Comparison of ENCODE assay signal across 20 cellular contexts in genomic region chr16:78474762-78475161, GRCh38.
DNase-seq lines count a peak whose midpoint lies in the region; ATAC-seq and TF ChIP-seq lines count a peak whose summit lies in the region.
"Had no signal": no experiment of that assay in that cellular context is flagged by ENCODE, and none has a peak within 500 bp of the region (broad histone marks: within the 10 kb centered on the region; RNA-seq: fewer than 3 reads in every experiment).

No MANE protein-coding gene starts in this region.

- no peaks in the 10 kb centered on the region for H3K36me3 ChIP-seq in ovary
- H3K36me3 ChIP-seq: vagina had no signal

- no peaks in the 10 kb centered on the region for H3K4me1 ChIP-seq in ovary (ENCODE audit: insufficient read depth)
- H3K4me1 ChIP-seq: vagina had no signal

- no peak overlapping the region for H3K27ac ChIP-seq in ovary
- H3K27ac ChIP-seq: vagina had no signal

- no peak for TF ChIP-seq POLR2A in ovary (IDR thresholded peaks at IDR 0.05)

- intact Hi-C loops in ovary (cut with DNase I): no loop called here

- no peaks in the 10 kb centered on the region for H3K9me3 ChIP-seq in ovary
- H3K9me3 ChIP-seq: vagina had no signal

- TF ChIP-seq CTCF in ovary (IDR thresholded peaks at IDR 0.05): no peak

- ATAC-seq in GM18520 (IDR thresholded peaks at IDR 0.05; ENCODE audit: unreplicated experiment) (peak; percentile 58), GM21360 (IDR thresholded peaks at IDR 0.05; ENCODE audit: unreplicated experiment) (peak; percentile 80), HG02870 (IDR thresholded peaks at IDR 0.05; ENCODE audit: unreplicated experiment) (peak; percentile 88), HG03469 (IDR thresholded peaks at IDR 0.05; ENCODE audit: unreplicated experiment) (peak; percentile 71)
- ATAC-seq: left ventricle myocardium superior; naive thymus-derived CD8-positive, alpha-beta T cell; stimulated activated effector memory CD8-positive, alpha-beta T cell treated with anti-CD3 and anti-CD28 coated beads, Interleukin-12 subunit alpha, Interleukin-12 subunit beta, amount 100 ng/mL, for 72 hours; T-helper 17 cell had no signal

- TF ChIP-seq EP300 in ovary (IDR thresholded peaks at IDR 0.05): no peak

- H3K27me3 ChIP-seq in ovary: no peaks in the 10 kb centered on the region
- H3K27me3 ChIP-seq: vagina had no signal

- H3K4me3 ChIP-seq in ovary: no peak overlapping the region
- H3K4me3 ChIP-seq: vagina had no signal

- 92 to 98% (median 97%) methylated on average over 4 of the region's 4 CpGs for WGBS in ovary, 3 donors

- no peak for DNase-seq in NCI-H345 treated with DMSO at 0.1 percent for 48 hours (lab: John Stamatoyannopoulos, UW; ENCODE audit: unreplicated experiment)
- no peak for DNase-seq in effector CD4-positive, alpha-beta T cell
- no peak for DNase-seq in activated CD4-positive, CD25-positive, alpha-beta regulatory T cell (lab: John Stamatoyannopoulos, UW)
- no peak for DNase-seq in ovary
- DNase-seq: activated CD4-positive, alpha-beta T cell treated with anti-CD3 and anti-CD28 coated beads for 4 hours; DMS79; IMR-90; left ventricle myocardium superior; naive thymus-derived CD8-positive, alpha-beta T cell; NCI-H1417; NCI-H748 treated with DMSO at 0.1 percent for 48 hours; retina; stimulated activated CD4-positive, alpha-beta T cell treated with anti-CD3 and anti-CD28 coated beads, Interleukin-4, amount 100 ng/mL, for 1 hour; T-helper 17 cell had no signal
